11 cellular contexts compared by ENCODE assay signal in the genomic region with DNA sequence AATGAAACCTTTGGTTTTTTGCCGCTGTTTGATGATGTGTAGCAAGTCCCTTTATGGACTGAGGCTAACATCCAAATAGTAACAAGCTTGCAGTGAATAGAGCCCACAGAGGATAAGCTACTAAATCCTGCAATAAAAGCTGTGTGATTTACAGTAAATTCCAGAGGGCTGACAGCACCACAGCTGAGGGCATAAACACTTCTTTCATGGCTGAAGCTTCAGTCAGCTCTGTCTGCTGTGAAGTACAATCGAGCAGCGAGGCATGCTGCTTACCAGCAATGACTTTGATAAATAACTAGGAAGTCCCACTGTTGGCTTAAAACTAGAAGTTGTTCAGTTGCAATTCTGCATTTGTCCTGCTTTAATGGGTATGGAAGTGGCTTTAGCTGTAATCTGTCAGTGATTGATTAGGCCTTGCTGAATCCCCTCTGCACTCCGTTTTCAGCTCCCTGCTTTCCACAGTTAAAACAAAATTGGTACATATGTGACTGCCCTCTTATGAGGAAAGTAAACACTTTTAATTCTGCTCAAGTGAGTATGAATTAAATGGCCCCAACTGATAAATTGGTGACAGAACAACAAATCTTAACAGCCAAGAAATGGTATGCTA.
A peak's percentile ranks its signal among the peaks of the same experiment; 100 is the strongest.
DNase-seq lines count a peak whose midpoint lies in the region; ATAC-seq, FAIRE-seq and TF ChIP-seq lines count a peak whose summit lies in the region.
"Had no signal": no experiment of that assay in that cellular context is flagged by ENCODE, and none has a peak within 500 bp of the region (broad histone marks: within the 10 kb centered on the region; RNA-seq: fewer than 3 reads in every experiment).

No MANE protein-coding gene starts in this region.

- no peak for TF ChIP-seq RAD21 in IMR-90 (IDR thresholded peaks at IDR 0.05; ENCODE audit: low read length)

- no peak overlapping the region for H2AK9ac ChIP-seq in IMR-90 (replicated peaks; ENCODE audit: low read depth, low read length, poor library complexity)

- peak overlapping the region; percentile 5 for H2AFZ ChIP-seq in IMR-90 (replicated peaks; ENCODE audit: low read length, poor library complexity)
- peak overlapping the region; percentile 84 for H2AFZ ChIP-seq in astrocyte (ENCODE audit: low read depth, low read length)

- no CpG with 5 or more reads among the region's 4 CpGs for WGBS in IMR-90 (ENCODE audit: extremely low coverage in 2 of 2, insufficient read length in 1 of 2), 2 experiments
- WGBS in mesodermal cell (ENCODE audit: insufficient coverage in 2 of 2), 2 experiments = 65 to 87% methylated on average over 3 of the region's 4 CpGs

- FAIRE-seq in astrocyte (lab: Jason Lieb, UNC) = peak; percentile 60

- H4K91ac ChIP-seq in IMR-90 (ENCODE audit: insufficient read depth, low read depth, low read length) = no peak overlapping the region

- TF ChIP-seq CTCF in IMR-90 (conservative IDR thresholded peaks at IDR 0.05; ENCODE audit: low read depth, low read length) = no peak
- no peak for TF ChIP-seq CTCF in astrocyte (IDR thresholded peaks at IDR 0.05; ENCODE audit: insufficient read depth, low read depth, low read length)
- TF ChIP-seq CTCF in GM20000 (IDR thresholded peaks at IDR 0.05; ENCODE audit: extremely low read depth, missing control alignments) = no peak

- H3K4me3 Mint-ChIP-seq in astrocyte (ENCODE audit: unreplicated experiment) = peak overlapping the region; percentile 17

- H3K9me3 ChIP-seq in IMR-90 (ENCODE audit: control insufficient read depth, insufficient read depth, low read length) (no peaks in the 10 kb centered on the region), astrocyte (ENCODE audit: insufficient read depth, low read depth, low read length) (no peaks in the 10 kb centered on the region), mesodermal cell (ENCODE audit: control insufficient read depth, low read length) (no peaks in the 10 kb centered on the region)

- H3K18ac ChIP-seq in IMR-90 (ENCODE audit: low read depth, low read length) = no peak overlapping the region

- no peak overlapping the region for H2BK120ac ChIP-seq in IMR-90 (ENCODE audit: low read depth, low read length)

- H2BK5ac ChIP-seq in IMR-90 (ENCODE audit: low read depth, low read length, poor library complexity, severe bottlenecking) = no peak overlapping the region

- in situ Hi-C loops in IMR-90 (cut with MboI; ENCODE audit: low sequenced_read_pairs) = no loop called here

- H3K27ac ChIP-seq in IMR-90 (ENCODE audit: insufficient read depth, low read length) (no peak overlapping the region), astrocyte (ENCODE audit: low read depth, low read length) (no peak overlapping the region), mesodermal cell (ENCODE audit: low read depth, low read length, severe bottlenecking) (peak overlapping the region; percentile 60)

- H2BK15ac ChIP-seq in IMR-90 (ENCODE audit: low read depth, low read length) = no peak overlapping the region

- H3K79me2 ChIP-seq in astrocyte (ENCODE audit: insufficient read depth, low read length) = no peaks in the 10 kb centered on the region

- no peaks in the 10 kb centered on the region for H3K27me3 Mint-ChIP-seq in astrocyte (ENCODE audit: low read depth, unreplicated experiment)

- no peaks in the 10 kb centered on the region for H3K9me1 ChIP-seq in IMR-90 (ENCODE audit: insufficient read depth, low read length)

- no peak overlapping the region for H4K5ac ChIP-seq in IMR-90 (ENCODE audit: low read depth, low read length)

- H2AK5ac ChIP-seq in IMR-90 (ENCODE audit: low read depth, low read length) = no peak overlapping the region

- peak; percentile 5 for DNase-seq in AG08396 (ENCODE audit: low spot score)
- peak; percentile 33 for DNase-seq in IMR-90
- peak; percentile 79 for DNase-seq in astrocyte (ENCODE audit: low read depth)
- DNase-seq in ecto neural progenitor cell (ENCODE audit: low spot score) = no peak
- DNase-seq in GM20000 (ENCODE audit: low spot score) = no peak
- DNase-seq: activated gamma-delta T cell treated with Interleukin-2 at 50 U/mL for 16 hours; NCI-H2107; stimulated activated CD8-positive, alpha-beta memory T cell treated with anti-CD3 and anti-CD28 coated beads, Interleukin-4, amount 100 ng/mL, for 48 hours had no signal

- dilution Hi-C loops in IMR-90 (cut with HindIII; ENCODE audit: low sequenced_read_pairs, unreplicated experiment) = no loop called here

- CTCF ChIA-PET in IMR-90 (lab: Yijun Ruan, JAX) = interaction anchor here (0.6 kb wide), 1 partner anchor 603 kb away, joined by 4 read pairs; no protein-coding TSS in a partner anchor

- H3K9me3 Mint-ChIP-seq in astrocyte (ENCODE audit: unreplicated experiment) = no peaks in the 10 kb centered on the region

- intact Hi-C loops in IMR-90 (cut with micrococcal nuclease) = no loop called here

- H4K8ac ChIP-seq in IMR-90 (ENCODE audit: low read depth in 2 of 2, low read length in 2 of 2) = no peak overlapping the region

- no peak overlapping the region for H3K14ac ChIP-seq in IMR-90 (replicated peaks; ENCODE audit: low read depth, low read length)

- H4K20me1 ChIP-seq in IMR-90 (ENCODE audit: insufficient read depth, low read length) (no peaks in the 10 kb centered on the region), astrocyte (ENCODE audit: insufficient read depth, low read length) (no peaks in the 10 kb centered on the region)

- peak; percentile 88 for ATAC-seq in IMR-90 (ENCODE audit: low read depth)
- no peak for ATAC-seq in GM18870 (IDR thresholded peaks at IDR 0.05; ENCODE audit: unreplicated experiment)
- ATAC-seq in HG03095 (IDR thresholded peaks at IDR 0.05; ENCODE audit: unreplicated experiment) = no peak

- H2BK20ac ChIP-seq in IMR-90 (ENCODE audit: low read depth, low read length) = no peak overlapping the region

- POLR2A ChIA-PET in IMR-90 (lab: Charles Lee; ENCODE audit: unreplicated experiment) = no interaction called here

- no peaks in the 10 kb centered on the region for H3K27me3 ChIP-seq in IMR-90 (ENCODE audit: control insufficient read depth, insufficient read depth, low read length)
- H3K27me3 ChIP-seq in astrocyte (ENCODE audit: insufficient read depth, low read length) = no peaks in the 10 kb centered on the region

- no peak overlapping the region for H3K4me2 ChIP-seq in IMR-90 (ENCODE audit: low read depth, low read length)
- H3K4me2 ChIP-seq in astrocyte (ENCODE audit: low read length) = peak overlapping the region; percentile 74

- H3K79me1 ChIP-seq in IMR-90 (ENCODE audit: low read depth in 1 of 2, low read length in 2 of 2) = no peaks in the 10 kb centered on the region

- H3K4me1 Mint-ChIP-seq in astrocyte (ENCODE audit: low read depth, unreplicated experiment) = peaks cover 26% of the 10 kb centered on the region

- H3K4me3 ChIP-seq in IMR-90 (ENCODE audit: insufficient read depth, low read depth, low read length) = no peak overlapping the region
- no peak overlapping the region for H3K4me3 ChIP-seq in astrocyte (ENCODE audit: insufficient read depth, low read depth, low read length)
- H3K4me3 ChIP-seq in mesodermal cell (ENCODE audit: extremely low read depth, insufficient read depth, low read length, poor library complexity, severe bottlenecking) = no peak overlapping the region

- H3K4ac ChIP-seq in IMR-90 (ENCODE audit: low read depth, low read length) = no peak overlapping the region

- no peak overlapping the region for H3K23ac ChIP-seq in IMR-90 (ENCODE audit: low read depth, low read length)

- H3K27ac Mint-ChIP-seq in astrocyte (ENCODE audit: unreplicated experiment) = peak overlapping the region; percentile 77

- H3K56ac ChIP-seq in IMR-90 (ENCODE audit: extremely low read depth, insufficient read depth, low read length) = no peak overlapping the region

- H3K4me1 ChIP-seq in IMR-90 (ENCODE audit: control insufficient read depth, insufficient read depth, low read length) (no peaks in the 10 kb centered on the region), astrocyte (ENCODE audit: insufficient read depth, low read length) (peaks cover 7% of the 10 kb centered on the region), mesodermal cell (ENCODE audit: control insufficient read depth, insufficient read depth, low read length, poor library complexity, severe bottlenecking) (peaks cover 15% of the 10 kb centered on the region)

- H3K36me3 ChIP-seq in IMR-90 (ENCODE audit: control insufficient read depth, insufficient read depth, low read length) = no peaks in the 10 kb centered on the region
- H3K36me3 ChIP-seq in astrocyte (ENCODE audit: insufficient read depth, low read length) = no peaks in the 10 kb centered on the region
- H3K36me3 ChIP-seq in mesodermal cell (ENCODE audit: control insufficient read depth, insufficient read depth, low read length) = no peaks in the 10 kb centered on the region

- no peaks in the 10 kb centered on the region for H3K36me3 Mint-ChIP-seq in astrocyte (ENCODE audit: low read depth, unreplicated experiment)

- no TSS peak for BruUV-seq in IMR-90 (replicated peaks; lab: Mats Ljungman, UMichigan)

- TF ChIP-seq POLR2A in IMR-90 (IDR thresholded peaks at IDR 0.05; ENCODE audit: low read depth, low read length) = no peak

- H3K9ac ChIP-seq in IMR-90 (ENCODE audit: low read depth, low read length) (no peak overlapping the region), astrocyte (ENCODE audit: low read length) (peak overlapping the region; percentile 31)

TF ChIP-seq in IMR-90, 13 proteins besides CTCF, POLR2A, EP300 and RAD21 (continues in another document):
- TF ChIP-seq MAFK (IDR thresholded peaks at IDR 0.05; ENCODE audit: low read depth, low read length) = no peak
- no peak for TF ChIP-seq CEBPB (IDR thresholded peaks at IDR 0.05; ENCODE audit: low read depth, low read length)
- TF ChIP-seq RFX5 (IDR thresholded peaks at IDR 0.05; ENCODE audit: low read depth, low read length) = no peak
- no peak for TF ChIP-seq RCOR1 (IDR thresholded peaks at IDR 0.05; ENCODE audit: insufficient replicate concordance, low read length)
- no peak for TF ChIP-seq BHLHE40 (IDR thresholded peaks at IDR 0.05; ENCODE audit: low read depth, low read length)
- TF ChIP-seq, protein P1, sequence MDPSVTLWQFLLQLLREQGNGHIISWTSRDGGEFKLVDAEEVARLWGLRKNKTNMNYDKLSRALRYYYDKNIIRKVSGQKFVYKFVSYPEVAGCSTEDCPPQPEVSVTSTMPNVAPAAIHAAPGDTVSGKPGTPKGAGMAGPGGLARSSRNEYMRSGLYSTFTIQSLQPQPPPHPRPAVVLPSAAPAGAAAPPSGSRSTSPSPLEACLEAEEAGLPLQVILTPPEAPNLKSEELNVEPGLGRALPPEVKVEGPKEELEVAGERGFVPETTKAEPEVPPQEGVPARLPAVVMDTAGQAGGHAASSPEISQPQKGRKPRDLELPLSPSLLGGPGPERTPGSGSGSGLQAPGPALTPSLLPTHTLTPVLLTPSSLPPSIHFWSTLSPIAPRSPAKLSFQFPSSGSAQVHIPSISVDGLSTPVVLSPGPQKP (IDR thresholded peaks at IDR 0.05; ENCODE audit: borderline replicate concordance, low read depth, low read length) = no peak
- no peak for TF ChIP-seq CHD1 (IDR thresholded peaks at IDR 0.05; ENCODE audit: low read depth, low read length)
- no peak for TF ChIP-seq MXI1 (IDR thresholded peaks at IDR 0.05; ENCODE audit: borderline replicate concordance, low read depth, low read length)
- no peak for TF ChIP-seq FOS (IDR thresholded peaks at IDR 0.05; ENCODE audit: low read depth, low read length)
- no peak for TF ChIP-seq SMC3 (IDR thresholded peaks at IDR 0.05; ENCODE audit: low read depth, low read length)

Comparison
In these comparisons a context has a peak if more than half of its experiments do, and no peak if none do; other contexts are left out.
1. DNase-seq: peak in AG08396 (single experiment), IMR-90 (single experiment) and astrocyte (single experiment); none in ecto neural progenitor cell (single experiment) and GM20000 (single experiment).